ENCODE assay signal across 18 cellular contexts in genomic region chr10:113880236-113880635, GRCh38. TPM values are rescaled to one million over a fixed set of nuclear protein-coding genes. Genes with fewer than 3 reads are reported as not detected.
DNase-seq lines count a peak whose midpoint lies in the region; ATAC-seq, FAIRE-seq and TF ChIP-seq lines count a peak whose summit lies in the region.
"Had no signal": no experiment of that assay in that cellular context is flagged by ENCODE, and none has a peak within 500 bp of the region (broad histone marks: within the 10 kb centered on the region; RNA-seq: fewer than 3 reads in every experiment).

No MANE protein-coding gene starts in this region.

- no peak overlapping the region for H3K14ac ChIP-seq in mesenchymal stem cell (ENCODE audit: low read length in 2 of 2)

- no peak overlapping the region for H4K91ac ChIP-seq in mesenchymal stem cell (ENCODE audit: low read length)

- H3K36me3 ChIP-seq in mesenchymal stem cell (ENCODE audit: control insufficient read depth in 1 of 2, insufficient read depth in 2 of 2, low read depth in 1 of 2, low read length in 2 of 2) (peaks cover 0 to 45% of the 10 kb centered on the region in 2 experiments), SJCRH30 (peaks cover 18% of the 10 kb centered on the region)
- H3K36me3 ChIP-seq: prostate gland had no signal

- ATAC-seq in HG03442 (IDR thresholded peaks at IDR 0.05; ENCODE audit: unreplicated experiment): peak; percentile 15
- ATAC-seq: activated CD8-positive, alpha-beta T cell treated with anti-CD3 and anti-CD28 coated beads, Interleukin-2, amount 10 ng/mL, durations not matched to agents 7 days and 5 days; left lung; naive thymus-derived CD8-positive, alpha-beta T cell had no signal

- no peak overlapping the region for H2BK15ac ChIP-seq in mesenchymal stem cell (ENCODE audit: low read depth, poor library complexity, severe bottlenecking)

- H3K18ac ChIP-seq in mesenchymal stem cell (ENCODE audit: low read depth in 1 of 2, low read length in 2 of 2): no peak overlapping the region

- H4K8ac ChIP-seq in mesenchymal stem cell (ENCODE audit: low read length): no peak overlapping the region

- no peak overlapping the region for H3K9ac ChIP-seq in mesenchymal stem cell (ENCODE audit: low read length)

- no peak overlapping the region for H2BK5ac ChIP-seq in mesenchymal stem cell (ENCODE audit: low read depth, low read length, poor library complexity, severe bottlenecking)

- peak; percentile 62 for FAIRE-seq in GM18507 (lab: Jason Lieb, UNC)
- FAIRE-seq: TTC549 had no signal

- H3K27me3 ChIP-seq in mesenchymal stem cell (ENCODE audit: control insufficient read depth in 1 of 2, insufficient read depth in 1 of 2, low read length in 2 of 2): no peaks in the 10 kb centered on the region
- H3K27me3 ChIP-seq in SJCRH30: no peaks in the 10 kb centered on the region
- H3K27me3 ChIP-seq: left lung, SJSA1 had no signal

- peaks cover 3% of the 10 kb centered on the region for H3K79me1 ChIP-seq in mesenchymal stem cell (replicated peaks; ENCODE audit: low read length, poor library complexity, severe bottlenecking)

- TF ChIP-seq CTCF in choroid plexus epithelial cell (conservative IDR thresholded peaks at IDR 0.05; ENCODE audit: low read depth, low read length): no peak

- no peak overlapping the region for H2AK5ac ChIP-seq in mesenchymal stem cell (ENCODE audit: low read length, severe bottlenecking)

- no peak overlapping the region for H2BK12ac ChIP-seq in mesenchymal stem cell (ENCODE audit: low read length in 2 of 2)

- WGBS in mesenchymal stem cell: 71% methylated on average over 1 of the region's 1 CpG

- H3K4me3 ChIP-seq in choroid plexus epithelial cell (ENCODE audit: low read depth, low read length) (no peak overlapping the region), mesenchymal stem cell (ENCODE audit: insufficient read depth in 1 of 2, low read depth in 1 of 2, low read length in 2 of 2) (no peak overlapping the region), SJCRH30 (no peak overlapping the region)
- H3K4me3 ChIP-seq: left lung, prostate gland, SJSA1 had no signal

- H3K23ac ChIP-seq in mesenchymal stem cell (ENCODE audit: low read length in 2 of 2): no peak overlapping the region

- H2AFZ ChIP-seq in mesenchymal stem cell (ENCODE audit: low read depth, low read length): no peak overlapping the region

- no peak overlapping the region for H3K4ac ChIP-seq in mesenchymal stem cell (ENCODE audit: low read depth in 1 of 2, low read length in 2 of 2)

- no peaks in the 10 kb centered on the region for H3K4me1 ChIP-seq in mesenchymal stem cell (ENCODE audit: control insufficient read depth, insufficient read depth, low read depth, low read length)
- H3K4me1 ChIP-seq in SJCRH30: no peaks in the 10 kb centered on the region
- H3K4me1 ChIP-seq: left lung, prostate gland, SJSA1 had no signal

- no peak overlapping the region for H2BK120ac ChIP-seq in mesenchymal stem cell (ENCODE audit: low read depth, low read length)

- H3K27ac ChIP-seq in mesenchymal stem cell (ENCODE audit: low read length, poor library complexity, severe bottlenecking) (no peak overlapping the region), SJCRH30 (no peak overlapping the region)
- H3K27ac ChIP-seq: left lung, prostate gland, SJSA1 had no signal

- DNase-seq in GM18507 (ENCODE audit: extremely low spot score, insufficient read length, low read depth) (no peak), choroid plexus epithelial cell (ENCODE audit: low read depth) (peak; percentile 68), renal cortical epithelial cell (ENCODE audit: low read depth) (peak; percentile 79), mesenchymal stem cell (no peak), NCI-H187 (lab: John Stamatoyannopoulos, UW) (no peak), SJCRH30 (no peak)
- DNase-seq: activated CD8-positive, alpha-beta T cell treated with anti-CD3 and anti-CD28 coated beads, Interleukin-2, amount 10 ng/mL, durations not matched to agents 7 days and 5 days; anterior cingulate cortex; CD4-positive, alpha-beta memory T cell; hypothalamus; left lung; naive thymus-derived CD8-positive, alpha-beta T cell; NCI-H1092 treated with DMSO at 0.1 percent for 48 hours; substantia nigra had no signal

- H3K9me3 ChIP-seq in mesenchymal stem cell (ENCODE audit: control insufficient read depth, low read length) (no peaks in the 10 kb centered on the region), SJCRH30 (replicated peaks) (no peaks in the 10 kb centered on the region)
- H3K9me3 ChIP-seq: left lung, prostate gland, SJSA1 had no signal

- H3K4me2 ChIP-seq in mesenchymal stem cell (ENCODE audit: low read length, poor library complexity, severe bottlenecking): no peak overlapping the region

RNA-seq across cellular contexts. Expression of gene NHLRC2, which starts 25.8 kb away (rescaled TPM):
- 13.2 and 17.9 TPM in 2 replicates for total RNA-seq in renal cortical epithelial cell
- 5.2 TPM for polyA plus RNA-seq in mesenchymal stem cell (2013, experiment 1 of 2)
- 5.1 TPM for polyA plus RNA-seq in mesenchymal stem cell (2013, experiment 2 of 2)
- 22.1 and 28.6 TPM in 2 replicates for total RNA-seq in SJCRH30 (2014; rRNA removed; shearing (Covaris generic))

RNA-seq across cellular contexts. Expression of gene DCLRE1A, which starts 26.4 kb away (rescaled TPM):
- total RNA-seq in renal cortical epithelial cell: 9.2 and 10.2 TPM in 2 replicates
- 1.9 TPM for polyA plus RNA-seq in mesenchymal stem cell (2013, experiment 1 of 2)
- 1.9 TPM for polyA plus RNA-seq in mesenchymal stem cell (2013, experiment 2 of 2)
- total RNA-seq in SJCRH30 (2014; rRNA removed; shearing (Covaris generic)): 16.7 and 19.7 TPM in 2 replicates

Comparison
In these comparisons a context has a peak if more than half of its experiments do, and no peak if none do; other contexts are left out.
1. DNase-seq: peak in choroid plexus epithelial cell (single experiment) and renal cortical epithelial cell (single experiment); none in GM18507 (single experiment), mesenchymal stem cell (single experiment), NCI-H187 (0 of 2) and SJCRH30 (0 of 2).